1 cellular context compared by ENCODE assay signal in genomic region chr11:73869234-73869949, GRCh38.
TF ChIP-seq lines count a peak whose summit lies in the region.

No MANE protein-coding gene starts in this region.

TF ChIP-seq in WTC11, 78 proteins besides CTCF, POLR2A, EP300 and RAD21 (continued from another document):
- TF ChIP-seq AFF4 (CRISPR knock-in tag; IDR thresholded peaks at IDR 0.05; ENCODE audit: borderline replicate concordance) (no peak), ZNF416 (CRISPR knock-in tag; IDR thresholded peaks at IDR 0.05) (no peak)
